In the genomic region with DNA sequence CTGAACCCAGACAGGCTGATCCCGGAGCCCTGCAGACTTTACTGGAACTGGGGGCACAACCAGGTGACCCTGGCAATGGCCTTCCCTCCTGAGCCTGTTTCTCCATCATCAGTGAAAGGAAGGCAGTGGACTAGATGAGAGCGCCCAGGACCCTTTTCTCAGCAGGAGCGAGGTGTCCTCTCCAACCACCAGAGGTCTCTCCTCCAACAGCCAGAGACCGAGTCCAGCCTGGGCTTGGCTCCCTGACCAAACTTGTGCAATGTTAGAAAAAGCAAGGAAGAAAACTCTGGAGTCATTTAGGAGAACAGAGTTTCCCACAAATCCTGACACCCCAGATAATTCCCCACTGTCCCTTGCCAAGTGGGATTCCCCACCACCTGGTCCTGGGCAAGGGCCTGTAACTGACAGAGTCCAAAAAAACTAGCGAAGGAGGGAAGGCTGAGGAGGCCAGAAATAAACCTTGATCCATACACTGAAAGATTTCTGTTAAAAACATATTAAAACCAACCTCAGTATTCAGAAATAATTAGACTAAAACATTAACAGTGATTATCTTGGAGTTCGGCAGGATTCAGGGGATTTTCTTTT, we compare ENCODE assay signal across 1 cellular context.
A peak's percentile ranks its signal among the peaks of the same experiment; 100 is the strongest.
TF ChIP-seq lines count a peak whose summit lies in the region.

No MANE protein-coding gene starts in this region.

TF ChIP-seq in HepG2, 621 proteins besides CTCF, POLR2A, EP300 and RAD21 (continued from another document):
- TF ChIP-seq, protein P1, sequence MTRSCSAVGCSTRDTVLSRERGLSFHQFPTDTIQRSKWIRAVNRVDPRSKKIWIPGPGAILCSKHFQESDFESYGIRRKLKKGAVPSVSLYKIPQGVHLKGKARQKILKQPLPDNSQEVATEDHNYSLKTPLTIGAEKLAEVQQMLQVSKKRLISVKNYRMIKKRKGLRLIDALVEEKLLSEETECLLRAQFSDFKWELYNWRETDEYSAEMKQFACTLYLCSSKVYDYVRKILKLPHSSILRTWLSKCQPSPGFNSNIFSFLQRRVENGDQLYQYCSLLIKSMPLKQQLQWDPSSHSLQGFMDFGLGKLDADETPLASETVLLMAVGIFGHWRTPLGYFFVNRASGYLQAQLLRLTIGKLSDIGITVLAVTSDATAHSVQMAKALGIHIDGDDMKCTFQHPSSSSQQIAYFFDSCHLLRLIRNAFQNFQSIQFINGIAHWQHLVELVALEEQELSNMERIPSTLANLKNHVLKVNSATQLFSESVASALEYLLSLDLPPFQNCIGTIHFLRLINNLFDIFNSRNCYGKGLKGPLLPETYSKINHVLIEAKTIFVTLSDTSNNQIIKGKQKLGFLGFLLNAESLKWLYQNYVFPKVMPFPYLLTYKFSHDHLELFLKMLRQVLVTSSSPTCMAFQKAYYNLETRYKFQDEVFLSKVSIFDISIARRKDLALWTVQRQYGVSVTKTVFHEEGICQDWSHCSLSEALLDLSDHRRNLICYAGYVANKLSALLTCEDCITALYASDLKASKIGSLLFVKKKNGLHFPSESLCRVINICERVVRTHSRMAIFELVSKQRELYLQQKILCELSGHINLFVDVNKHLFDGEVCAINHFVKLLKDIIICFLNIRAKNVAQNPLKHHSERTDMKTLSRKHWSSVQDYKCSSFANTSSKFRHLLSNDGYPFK (CRISPR knock-in tag; IDR thresholded peaks at IDR 0.05; ENCODE audit: borderline replicate concordance) = no peak
- TF ChIP-seq ZKSCAN8 (CRISPR knock-in tag; IDR thresholded peaks at IDR 0.05; ENCODE audit: borderline replicate concordance) (no peak), ZNF3 (CRISPR knock-in tag; IDR thresholded peaks at IDR 0.05) (no peak), ZNF550 (CRISPR knock-in tag; IDR thresholded peaks at IDR 0.05; ENCODE audit: borderline replicate concordance) (no peak), SMC3 (IDR thresholded peaks at IDR 0.05; ENCODE audit: low read length) (peak; percentile 93), REPIN1 (CRISPR knock-in tag; IDR thresholded peaks at IDR 0.05; ENCODE audit: borderline replicate concordance, low read depth) (peak; percentile 29; the same call in 1 of the 2 replicates), ZSCAN30 (CRISPR knock-in tag; IDR thresholded peaks at IDR 0.05) (no peak), MXD4 (CRISPR knock-in tag; IDR thresholded peaks at IDR 0.05) (0 out of 2 replicates have a peak, but pooled peaks have one; percentile 34), CBX5 (CRISPR knock-in tag; IDR thresholded peaks at IDR 0.05; ENCODE audit: borderline replicate concordance) (no peak), HNF4G (IDR thresholded peaks at IDR 0.05; ENCODE audit: borderline replicate concordance, low read depth, low read length) (no peak), HNF4G (CRISPR knock-in tag; IDR thresholded peaks at IDR 0.05; ENCODE audit: borderline replicate concordance, low read depth) (no peak), ZC3H4 (CRISPR knock-in tag; IDR thresholded peaks at IDR 0.05; ENCODE audit: borderline replicate concordance) (no peak), ZNF816 (CRISPR knock-in tag; IDR thresholded peaks at IDR 0.05; ENCODE audit: borderline replicate concordance) (no peak)
